Comparison of ENCODE assay signal across 13 cellular contexts in genomic region chr10:42769653-42770052, GRCh38. TPM values are rescaled to one million over a fixed set of nuclear protein-coding genes. Genes with fewer than 3 reads are reported as not detected.
A peak's percentile ranks its signal among the peaks of the same experiment; 100 is the strongest.
DNase-seq lines count a peak whose midpoint lies in the region; ATAC-seq lines count a peak whose summit lies in the region.
"Had no signal": no experiment of that assay in that cellular context is flagged by ENCODE, and none has a peak within 500 bp of the region (broad histone marks: within the 10 kb centered on the region; RNA-seq: fewer than 3 reads in every experiment).

No MANE protein-coding gene starts in this region.

- H3K4me1 ChIP-seq in neuronal stem cell (ENCODE audit: control insufficient read depth in 2 of 2, insufficient read depth in 1 of 2, low read depth in 1 of 2, low read length in 2 of 2) = no peaks in the 10 kb centered on the region

- no peak overlapping the region for H4K91ac ChIP-seq in neuronal stem cell (ENCODE audit: low read depth, low read length, poor library complexity)

- no peaks in the 10 kb centered on the region for H3K27me3 ChIP-seq in neuronal stem cell (ENCODE audit: control insufficient read depth in 3 of 3, insufficient read depth in 3 of 3, low read depth in 1 of 3, low read length in 3 of 3)

- H3K27me3 Mint-ChIP-seq in T-helper 2 cell treated with Interferon-gamma antibody and Interleukin-4, amounts not matched to agents 5 μg/mL and 100 μg/mL, for 36 hours (ENCODE audit: low read depth) = no peaks in the 10 kb centered on the region
- no peaks in the 10 kb centered on the region for H3K27me3 Mint-ChIP-seq in activated T-helper 1 cell treated with anti-CD3 and anti-CD28 coated beads, Interleukin-12 subunit alpha, Interleukin-12 subunit beta, Interleukin-2, Interleukin-4 antibody, amounts not matched to agents 30 ng/mL and 10 ng/mL and 1 ng/mL, durations not matched to agents 14 hours and 24 hours and 36 hours (ENCODE audit: insufficient read depth)

- no peak overlapping the region for H3K4ac ChIP-seq in neuronal stem cell (ENCODE audit: low read length)

- H3K79me1 ChIP-seq in neuronal stem cell (ENCODE audit: low read depth, low read length) = no peaks in the 10 kb centered on the region

- no peak overlapping the region for H3K4me3 ChIP-seq in neuronal stem cell (ENCODE audit: low read length in 2 of 2)
- H3K4me3 ChIP-seq: thoracic aorta had no signal

- no peaks in the 10 kb centered on the region for H3K9me3 Mint-ChIP-seq in T-helper 2 cell treated with Interferon-gamma antibody and Interleukin-4, amounts not matched to agents 5 μg/mL and 100 μg/mL, for 36 hours
- no peaks in the 10 kb centered on the region for H3K9me3 Mint-ChIP-seq in activated T-helper 1 cell treated with anti-CD3 and anti-CD28 coated beads, Interleukin-12 subunit alpha, Interleukin-12 subunit beta, Interleukin-2, Interleukin-4 antibody, amounts not matched to agents 30 ng/mL and 10 ng/mL and 1 ng/mL, durations not matched to agents 14 hours and 24 hours and 36 hours

- intact Hi-C loops in activated T-helper 1 cell treated with anti-CD3 and anti-CD28 coated beads, Interleukin-12 subunit alpha, Interleukin-12 subunit beta, Interleukin-2, Interleukin-4 antibody, amounts not matched to agents 30 ng/mL and 10 ng/mL and 1 ng/mL, durations not matched to agents 14 hours and 24 hours and 36 hours (cut with micrococcal nuclease) = no loop called here

- H3K27ac ChIP-seq in neuronal stem cell (replicated peaks; ENCODE audit: low read length) = no peak overlapping the region
- H3K27ac ChIP-seq: RWPE1, thoracic aorta had no signal

- H3K36me3 ChIP-seq in neuronal stem cell (replicated peaks in 1 of 2; ENCODE audit: control insufficient read depth in 2 of 2, insufficient read depth in 2 of 2, low read length in 2 of 2) = no peaks in the 10 kb centered on the region
- H3K36me3 ChIP-seq: thoracic aorta had no signal

- no CpG with 5 or more reads among the region's 11 CpGs for WGBS in neuronal stem cell (ENCODE audit: extremely low coverage in 2 of 2, insufficient read length in 2 of 2, insufficient replicate concordance in 1 of 2), 2 donors

- no peak overlapping the region for H2BK5ac ChIP-seq in neuronal stem cell (ENCODE audit: low read length)

- peak overlapping the region; percentile 6 for H2AFZ ChIP-seq in neuronal stem cell (ENCODE audit: low read length)

- no peak overlapping the region for H4K8ac ChIP-seq in neuronal stem cell (ENCODE audit: low read depth, low read length)

- H3K9me3 ChIP-seq in neuronal stem cell (replicated peaks in 1 of 2; ENCODE audit: control insufficient read depth in 2 of 2, insufficient read depth in 1 of 2, low read depth in 1 of 2, low read length in 2 of 2) = peaks cover 0 to 20% of the 10 kb centered on the region in 2 donors
- H3K9me3 ChIP-seq: thoracic aorta had no signal

- DNase-seq in NCI-H2227 (lab: John Stamatoyannopoulos, UW; ENCODE audit: unreplicated experiment) = peak; percentile 0
- DNase-seq in NCI-H2227 treated with DMSO at 0.1 percent for 48 hours (lab: John Stamatoyannopoulos, UW) = no peak
- peak; percentile 65 for DNase-seq in HT-29 (ENCODE audit: low spot score)
- DNase-seq in SK-MEL-5 (ENCODE audit: low read depth, low spot score) = peak; percentile 45
- DNase-seq in neuronal stem cell (ENCODE audit: low spot score) = no peak
- DNase-seq in T-helper 2 cell treated with Interferon-gamma antibody and Interleukin-4, amounts not matched to agents 5 μg/mL and 100 μg/mL, for 36 hours (ENCODE audit: low spot score) = no peak
- DNase-seq in activated T-helper 1 cell treated with anti-CD3 and anti-CD28 coated beads, Interleukin-12 subunit alpha, Interleukin-12 subunit beta, Interleukin-2, Interleukin-4 antibody, amounts not matched to agents 30 ng/mL and 10 ng/mL and 1 ng/mL, durations not matched to agents 14 hours and 24 hours and 36 hours (ENCODE audit: low spot score) = no peak
- DNase-seq: activated naive CD4-positive, alpha-beta T cell treated with anti-CD3 and anti-CD28 coated beads, Interleukin-2, amount 50 U/mL, for 16 hours; posterior cingulate gyrus had no signal

- no peak overlapping the region for H2AK5ac ChIP-seq in neuronal stem cell (ENCODE audit: low read depth, low read length)

- no peak overlapping the region for H2BK120ac ChIP-seq in neuronal stem cell (ENCODE audit: low read depth, low read length)

- no peak overlapping the region for H3K14ac ChIP-seq in neuronal stem cell (ENCODE audit: low read length)

- H3K18ac ChIP-seq in neuronal stem cell (ENCODE audit: low read length) = no peak overlapping the region

- H3K4me2 ChIP-seq in neuronal stem cell (ENCODE audit: insufficient read depth, low read length, poor library complexity, severe bottlenecking) = no peak overlapping the region

- no peaks in the 10 kb centered on the region for H3K36me3 Mint-ChIP-seq in T-helper 2 cell treated with Interferon-gamma antibody and Interleukin-4, amounts not matched to agents 5 μg/mL and 100 μg/mL, for 36 hours (ENCODE audit: low read depth)
- H3K36me3 Mint-ChIP-seq in activated T-helper 1 cell treated with anti-CD3 and anti-CD28 coated beads, Interleukin-12 subunit alpha, Interleukin-12 subunit beta, Interleukin-2, Interleukin-4 antibody, amounts not matched to agents 30 ng/mL and 10 ng/mL and 1 ng/mL, durations not matched to agents 14 hours and 24 hours and 36 hours (ENCODE audit: low read depth) = no peaks in the 10 kb centered on the region
- H3K36me3 Mint-ChIP-seq: mesothelial cell of epicardium had no signal

- no peak overlapping the region for H2BK15ac ChIP-seq in neuronal stem cell (ENCODE audit: low read length)

- H3K9ac ChIP-seq in neuronal stem cell (ENCODE audit: low read depth, low read length, poor library complexity) = no peak overlapping the region

- no peaks in the 10 kb centered on the region for H3K4me1 Mint-ChIP-seq in T-helper 2 cell treated with Interferon-gamma antibody and Interleukin-4, amounts not matched to agents 5 μg/mL and 100 μg/mL, for 36 hours (ENCODE audit: low read depth)
- H3K4me1 Mint-ChIP-seq in activated T-helper 1 cell treated with anti-CD3 and anti-CD28 coated beads, Interleukin-12 subunit alpha, Interleukin-12 subunit beta, Interleukin-2, Interleukin-4 antibody, amounts not matched to agents 30 ng/mL and 10 ng/mL and 1 ng/mL, durations not matched to agents 14 hours and 24 hours and 36 hours (ENCODE audit: low read depth) = no peaks in the 10 kb centered on the region
- H3K4me1 Mint-ChIP-seq: mesothelial cell of epicardium had no signal

- H2BK12ac ChIP-seq in neuronal stem cell (ENCODE audit: low read length) = no peak overlapping the region

- H3K23ac ChIP-seq in neuronal stem cell (ENCODE audit: low read depth, low read length, poor library complexity) = no peak overlapping the region

- H3K4me3 Mint-ChIP-seq in T-helper 2 cell treated with Interferon-gamma antibody and Interleukin-4, amounts not matched to agents 5 μg/mL and 100 μg/mL, for 36 hours = no peak overlapping the region
- no peak overlapping the region for H3K4me3 Mint-ChIP-seq in activated T-helper 1 cell treated with anti-CD3 and anti-CD28 coated beads, Interleukin-12 subunit alpha, Interleukin-12 subunit beta, Interleukin-2, Interleukin-4 antibody, amounts not matched to agents 30 ng/mL and 10 ng/mL and 1 ng/mL, durations not matched to agents 14 hours and 24 hours and 36 hours
- H3K4me3 Mint-ChIP-seq: mesothelial cell of epicardium had no signal

- no peak overlapping the region for H3K27ac Mint-ChIP-seq in T-helper 2 cell treated with Interferon-gamma antibody and Interleukin-4, amounts not matched to agents 5 μg/mL and 100 μg/mL, for 36 hours
- H3K27ac Mint-ChIP-seq in activated T-helper 1 cell treated with anti-CD3 and anti-CD28 coated beads, Interleukin-12 subunit alpha, Interleukin-12 subunit beta, Interleukin-2, Interleukin-4 antibody, amounts not matched to agents 30 ng/mL and 10 ng/mL and 1 ng/mL, durations not matched to agents 14 hours and 24 hours and 36 hours = no peak overlapping the region
- H3K27ac Mint-ChIP-seq: mesothelial cell of epicardium had no signal

- no peak for ATAC-seq in GM21528 (IDR thresholded peaks at IDR 0.05; ENCODE audit: low FRiP score, unreplicated experiment)

- in situ Hi-C loops in SK-MEL-5 (cut with HindIII; ENCODE audit: low pct_unique_long_range_greater_than_20kb, low sequenced_read_pairs) = no loop called here

RNA-seq across cellular contexts. Expression of gene BMS1, which starts 12.9 kb away (rescaled TPM):
- 13.1 and 15.4 TPM in 2 replicates for total RNA-seq in HT-29 (2014; rRNA removed; shearing (Covaris generic))
- total RNA-seq in SK-MEL-5 (2014; rRNA removed; shearing (Covaris generic)) = 18.6 and 19.0 TPM in 2 replicates
- polyA plus RNA-seq in SK-MEL-5 (2015; cell fraction: cytosol; rRNA removed) = 6.1 and 8.0 TPM in 2 replicates
- polyA plus RNA-seq in SK-MEL-5 (2015; cell fraction: nucleus; rRNA removed) = 8.7 and 9.3 TPM in 2 replicates
- 17.2 TPM for polyA plus RNA-seq in neuronal stem cell (2013, experiment 1 of 2)
- polyA plus RNA-seq in neuronal stem cell (2013, experiment 2 of 2) = 16.7 TPM
- 35.6 and 36.5 TPM in 2 replicates for total RNA-seq in activated T-helper 1 cell treated with anti-CD3 and anti-CD28 coated beads, Interleukin-12 subunit alpha, Interleukin-12 subunit beta, Interleukin-2, Interleukin-4 antibody, amounts not matched to agents 30 ng/mL and 10 ng/mL and 1 ng/mL, durations not matched to agents 14 hours and 24 hours and 36 hours

Comparison
In these comparisons a context has a peak if more than half of its experiments do, and no peak if none do; other contexts are left out.
1. DNase-seq: peak in NCI-H2227 (single experiment), HT-29 (single experiment) and SK-MEL-5 (single experiment); none in NCI-H2227 treated with DMSO at 0.1 percent for 48 hours (single experiment), neuronal stem cell (single experiment), T-helper 2 cell treated with Interferon-gamma antibody and Interleukin-4, amounts not matched to agents 5 μg/mL and 100 μg/mL, for 36 hours (single experiment) and activated T-helper 1 cell treated with anti-CD3 and anti-CD28 coated beads, Interleukin-12 subunit alpha, Interleukin-12 subunit beta, Interleukin-2, Interleukin-4 antibody, amounts not matched to agents 30 ng/mL and 10 ng/mL and 1 ng/mL, durations not matched to agents 14 hours and 24 hours and 36 hours (single experiment).